10 cellular contexts compared by ENCODE assay signal in the genomic region with DNA sequence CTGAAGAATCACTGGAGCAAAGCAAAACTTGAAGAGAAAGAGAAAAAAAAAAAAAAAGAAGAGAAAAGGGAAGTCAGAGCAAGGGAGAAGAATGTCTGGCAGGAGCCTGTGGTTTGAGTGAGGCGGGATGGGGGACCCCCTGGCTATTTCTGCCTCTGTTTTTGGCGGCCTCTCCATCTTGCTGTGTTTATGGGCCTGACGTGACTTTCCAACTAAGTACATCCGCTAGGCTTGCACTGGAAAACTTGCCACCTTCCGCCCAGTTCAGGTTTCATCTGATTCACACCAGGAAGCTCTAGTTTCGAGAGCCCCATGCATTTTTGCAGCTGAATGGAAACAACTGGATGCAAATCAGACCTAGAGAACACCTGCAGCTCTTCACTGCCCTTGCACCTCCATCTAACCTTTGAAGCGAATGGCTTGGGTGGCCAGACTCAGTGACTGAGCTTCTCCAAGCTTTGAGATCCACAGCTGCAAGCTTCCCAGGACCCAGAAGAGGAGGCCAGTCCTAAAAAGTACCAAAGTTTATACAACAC. TPM values are rescaled to one million over a fixed set of nuclear protein-coding genes. Genes with fewer than 3 reads are reported as not detected.
DNase-seq lines count a peak whose midpoint lies in the region; ATAC-seq lines count a peak whose summit lies in the region.
"Had no signal": no experiment of that assay in that cellular context is flagged by ENCODE, and none has a peak within 500 bp of the region (broad histone marks: within the 10 kb centered on the region; RNA-seq: fewer than 3 reads in every experiment).

No MANE protein-coding gene starts in this region.

- H3K4me1 Mint-ChIP-seq in naive thymus-derived CD4-positive, alpha-beta T cell = no peaks in the 10 kb centered on the region
- H3K4me1 Mint-ChIP-seq: naive thymus-derived CD8-positive, alpha-beta T cell had no signal

- peaks cover 0 to 3% (median 0%) of the 10 kb centered on the region in 5 donors for H3K36me3 Mint-ChIP-seq in naive thymus-derived CD4-positive, alpha-beta T cell

- H3K4me3 Mint-ChIP-seq in naive thymus-derived CD4-positive, alpha-beta T cell = no peak overlapping the region
- H3K4me3 Mint-ChIP-seq: naive thymus-derived CD8-positive, alpha-beta T cell had no signal

- H3K9me3 Mint-ChIP-seq in naive thymus-derived CD4-positive, alpha-beta T cell = peaks cover 2 to 17% (median 4%) of the 10 kb centered on the region in 11 donors

- POLR2A ChIA-PET in naive thymus-derived CD4-positive, alpha-beta T cell (lab: Charles Lee) = no interaction called here

- DNase-seq in SJSA1 (ENCODE audit: low read depth in 1 of 2, low spot score in 2 of 2) (peak in 1 of 2 experiments; percentile 16), retina (no peak), NCI-H187 treated with DMSO at 0.1 percent for 48 hours (lab: John Stamatoyannopoulos, UW) (no peak)
- no peak for DNase-seq in naive thymus-derived CD4-positive, alpha-beta T cell
- no peak for DNase-seq in activated CD4-positive, alpha-beta T cell treated with anti-CD3 and anti-CD28 coated beads for 48 hours
- DNase-seq: naive thymus-derived CD8-positive, alpha-beta T cell; NCI-H2081 had no signal

- H3K4me3 ChIP-seq in SJSA1 = no peak overlapping the region
- H3K4me3 ChIP-seq in subcutaneous abdominal adipose tissue (ENCODE audit: low read depth in 1 of 5, low read length in 5 of 5) = peak overlapping the region in 2 of 5 donors; percentile 2 to 35
- H3K4me3 ChIP-seq in naive thymus-derived CD4-positive, alpha-beta T cell (ENCODE audit: low read length) = no peak overlapping the region

- H3K36me3 ChIP-seq in SJSA1 (peaks cover 56% of the 10 kb centered on the region), subcutaneous abdominal adipose tissue (ENCODE audit: control insufficient read depth in 5 of 5, insufficient read depth in 5 of 5, low read length in 5 of 5) (no peaks in the 10 kb centered on the region)
- H3K36me3 ChIP-seq in naive thymus-derived CD4-positive, alpha-beta T cell (ENCODE audit: control insufficient read depth in 2 of 3, insufficient read depth in 3 of 3, low read length in 3 of 3) = no peaks in the 10 kb centered on the region

- no peak overlapping the region for H3K27ac Mint-ChIP-seq in naive thymus-derived CD4-positive, alpha-beta T cell
- H3K27ac Mint-ChIP-seq: naive thymus-derived CD8-positive, alpha-beta T cell had no signal

- intact Hi-C loops in naive thymus-derived CD4-positive, alpha-beta T cell (cut with micrococcal nuclease) = no loop called here

- H3K27ac ChIP-seq in SJSA1 (peak overlapping the region; percentile 41; the same call in 1 of the 2 replicates), subcutaneous abdominal adipose tissue (ENCODE audit: low read depth, low read length) (peak overlapping the region; percentile 90)
- no peak overlapping the region for H3K27ac ChIP-seq in naive thymus-derived CD4-positive, alpha-beta T cell (ENCODE audit: low read depth, low read length)

- H3K27me3 Mint-ChIP-seq in naive thymus-derived CD4-positive, alpha-beta T cell = peaks cover 0 to 24% (median 21%) of the 10 kb centered on the region in 5 donors

- peak; percentile 91 for ATAC-seq in GM19438 (IDR thresholded peaks at IDR 0.05; ENCODE audit: low read depth, unreplicated experiment)
- ATAC-seq in HG03103 (IDR thresholded peaks at IDR 0.05; ENCODE audit: low read depth, unreplicated experiment) = peak; percentile 77
- ATAC-seq in naive thymus-derived CD4-positive, alpha-beta T cell = no peak
- ATAC-seq: naive thymus-derived CD8-positive, alpha-beta T cell had no signal

- CTCF ChIA-PET in naive thymus-derived CD4-positive, alpha-beta T cell (lab: Charles Lee) = no interaction called here

- H3K27me3 ChIP-seq in SJSA1 (replicated peaks) (no peaks in the 10 kb centered on the region), subcutaneous abdominal adipose tissue (ENCODE audit: control insufficient read depth in 5 of 5, insufficient read depth in 4 of 5, low read length in 5 of 5) (no peaks in the 10 kb centered on the region)
- H3K27me3 ChIP-seq in naive thymus-derived CD4-positive, alpha-beta T cell (ENCODE audit: control insufficient read depth in 2 of 2, insufficient read depth in 2 of 2, low read length in 2 of 2) = no peaks in the 10 kb centered on the region

- H3K4me1 ChIP-seq in SJSA1 (replicated peaks) = peaks cover 64% of the 10 kb centered on the region
- H3K4me1 ChIP-seq in subcutaneous abdominal adipose tissue (ENCODE audit: control insufficient read depth in 5 of 5, insufficient read depth in 5 of 5, low read length in 5 of 5) = peaks cover 19 to 56% (median 42%) of the 10 kb centered on the region in 5 donors
- H3K4me1 ChIP-seq in naive thymus-derived CD4-positive, alpha-beta T cell (ENCODE audit: control insufficient read depth in 2 of 2, insufficient read depth in 2 of 2, low read length in 2 of 2) = no peaks in the 10 kb centered on the region

- H3K9me3 ChIP-seq in SJSA1 (replicated peaks) (no peaks in the 10 kb centered on the region; the same call in 1 of the 2 replicates), subcutaneous abdominal adipose tissue (ENCODE audit: control insufficient read depth in 5 of 5, low read length in 5 of 5) (peaks cover 0 to 2% (median 0%) of the 10 kb centered on the region in 5 donors)
- peaks cover 0 to 6% (median 0%) of the 10 kb centered on the region in 3 experiments for H3K9me3 ChIP-seq in naive thymus-derived CD4-positive, alpha-beta T cell (ENCODE audit: control insufficient read depth in 2 of 3, low read length in 3 of 3)

- H3K9ac ChIP-seq in subcutaneous abdominal adipose tissue (ENCODE audit: low read length in 5 of 5) = peak overlapping the region in 2 of 5 donors; percentile 48 to 56

RNA-seq across cellular contexts. Expression of gene TBX15, which starts 28.0 kb away (rescaled TPM):
- total RNA-seq in SJSA1 (2014; rRNA removed; shearing (Covaris generic)) = 16.0 and 31.0 TPM in 2 replicates
- not detected for total RNA-seq in naive thymus-derived CD4-positive, alpha-beta T cell
- polyA plus RNA-seq in naive thymus-derived CD4-positive, alpha-beta T cell = not detected
- total RNA-seq: naive thymus-derived CD8-positive, alpha-beta T cell had no signal
- polyA plus RNA-seq: naive thymus-derived CD8-positive, alpha-beta T cell had no signal

Comparison
In these comparisons a context has a peak if more than half of its experiments do, and no peak if none do; other contexts are left out.
1. RNA of gene TBX15, which starts 28.0 kb away (total RNA-seq): 16.0 to 31.0 TPM in SJSA1; not detected in naive thymus-derived CD4-positive, alpha-beta T cell; every median in the first group is over 10 times any median in the second.